In the genomic region with DNA sequence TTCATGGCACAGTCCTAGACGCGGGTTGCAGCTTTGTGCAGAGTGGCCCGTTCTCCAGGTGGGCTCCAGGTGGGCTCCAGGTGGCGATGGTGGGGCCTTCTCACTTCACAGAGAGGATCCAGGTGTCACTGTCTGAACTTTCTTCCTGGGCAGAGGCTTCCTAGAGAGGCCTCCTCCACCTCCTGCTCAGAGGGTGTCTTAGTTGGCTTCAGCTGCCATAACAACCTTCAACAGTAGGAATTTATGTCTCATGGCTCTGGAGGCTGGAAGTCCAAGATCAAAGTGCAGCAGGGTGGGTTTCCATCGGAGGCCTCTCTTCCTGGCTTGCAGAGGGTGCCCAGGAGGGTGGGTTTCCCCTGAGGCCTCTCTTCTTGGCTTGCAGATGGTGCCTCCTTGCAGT, we compare ENCODE assay signal across 8 cellular contexts.
"Had no signal": no experiment of that assay in that cellular context is flagged by ENCODE, and none has a peak within 500 bp of the region (broad histone marks: within the 10 kb centered on the region; RNA-seq: fewer than 3 reads in every experiment).

No MANE protein-coding gene starts in this region.

- FAIRE-seq: G401.6, GM12878, GM12891, GM12892, GM18507, GM19239 had no signal

- DNase-seq: GDM1, GF-D8 had no signal

- H3K4me3 ChIP-seq: GM12878 had no signal
